In genomic region chr6:47621838-47622449, GRCh38 we compare ENCODE assay signal across 23 cellular contexts.
"Had no signal": no experiment of that assay in that cellular context is flagged by ENCODE, and none has a peak within 500 bp of the region (broad histone marks: within the 10 kb centered on the region; RNA-seq: fewer than 3 reads in every experiment).

No MANE protein-coding gene starts in this region.

- H3K4me1 ChIP-seq: body of pancreas, tibial artery had no signal

- H3K9ac ChIP-seq: parathyroid adenoma had no signal

- H3K27me3 ChIP-seq: body of pancreas, tibial artery had no signal

- ATAC-seq: activated CD8-positive, alpha-beta memory T cell treated with anti-CD3 and anti-CD28 coated beads, Interleukin-2, amount 10 ng/mL, durations not matched to agents 7 days and 5 days; activated CD8-positive, alpha-beta T cell treated with anti-CD3 and anti-CD28 coated beads for 36 hours; body of pancreas; left ventricle myocardium superior; sciatic nerve; stimulated activated effector memory CD8-positive, alpha-beta T cell treated with anti-CD3 and anti-CD28 coated beads, Interleukin-12 subunit alpha, Interleukin-12 subunit beta, amount 100 ng/mL, for 72 hours; stimulated activated naive CD8-positive, alpha-beta T cell treated with anti-CD3 and anti-CD28 coated beads, Interleukin-15, amount 100 ng/mL, for 72 hours had no signal

- H3K9me3 ChIP-seq: body of pancreas, tibial artery had no signal

- H3K4me3 ChIP-seq: body of pancreas, tibial artery had no signal

- H3K9me3 Mint-ChIP-seq: activated CD8-positive, alpha-beta T cell treated with anti-CD3 and anti-CD28 coated beads for 36 hours; activated naive CD4-positive, alpha-beta T cell treated with anti-CD3 and anti-CD28 coated beads, Interleukin-2, amount 50 U/mL, for 24 hours; dendritic cell treated with granulocyte-macrophage colony-stimulating factor and Interleukin-4, amounts not matched to agents 40 ng/mL and 50 ng/mL, for 4 days; stimulated activated effector memory CD8-positive, alpha-beta T cell treated with anti-CD3 and anti-CD28 coated beads, Interleukin-12 subunit alpha, Interleukin-12 subunit beta, amount 100 ng/mL, for 72 hours; stimulated activated naive CD8-positive, alpha-beta T cell treated with anti-CD3 and anti-CD28 coated beads, Interleukin-15, amount 100 ng/mL, for 72 hours; T-helper 1 cell treated with Interleukin-12 subunit alpha and Interleukin-12 subunit beta and Interleukin-4 antibody, amounts not matched to agents 30 μg/mL and 1 μg/mL, for 36 hours had no signal

- H3K27ac ChIP-seq: body of pancreas, parathyroid adenoma, tibial artery, VCaP had no signal

- H3K27me3 Mint-ChIP-seq: activated CD4-positive, alpha-beta T cell treated with anti-CD3 and anti-CD28 coated beads, Interleukin-2, amount 10 ng/mL, durations not matched to agents 7 days and 5 days; activated CD8-positive, alpha-beta memory T cell treated with anti-CD3 and anti-CD28 coated beads, Interleukin-2, amount 10 ng/mL, durations not matched to agents 7 days and 5 days; activated CD8-positive, alpha-beta T cell treated with anti-CD3 and anti-CD28 coated beads for 36 hours; activated naive CD4-positive, alpha-beta T cell treated with anti-CD3 and anti-CD28 coated beads, Interleukin-2, amount 50 U/mL, for 24 hours; dendritic cell treated with granulocyte-macrophage colony-stimulating factor and Interleukin-4, amounts not matched to agents 40 ng/mL and 50 ng/mL, for 4 days; stimulated activated naive CD8-positive, alpha-beta T cell treated with anti-CD3 and anti-CD28 coated beads, Interleukin-15, amount 100 ng/mL, for 72 hours had no signal

- H3K4me1 Mint-ChIP-seq: activated CD8-positive, alpha-beta memory T cell treated with anti-CD3 and anti-CD28 coated beads, Interleukin-2, amount 10 ng/mL, durations not matched to agents 7 days and 5 days; stimulated activated effector memory CD8-positive, alpha-beta T cell treated with anti-CD3 and anti-CD28 coated beads, Interleukin-12 subunit alpha, Interleukin-12 subunit beta, amount 100 ng/mL, for 72 hours; stimulated activated naive CD8-positive, alpha-beta T cell treated with anti-CD3 and anti-CD28 coated beads, Interleukin-15, amount 100 ng/mL, for 72 hours had no signal

- DNase-seq: activated CD4-positive, alpha-beta T cell treated with anti-CD3 and anti-CD28 coated beads, Interleukin-2, amount 10 ng/mL, durations not matched to agents 7 days and 5 days; activated CD4-positive, CD25-positive, alpha-beta regulatory T cell treated with anti-CD3 and anti-CD28 coated beads, Interleukin-2, amount 50 U/mL, for 72 hours; activated CD8-positive, alpha-beta memory T cell treated with anti-CD3 and anti-CD28 coated beads, Interleukin-2, amount 10 ng/mL, durations not matched to agents 7 days and 5 days; activated CD8-positive, alpha-beta T cell treated with anti-CD3 and anti-CD28 coated beads for 36 hours; activated gamma-delta T cell; activated T-cell treated with anti-CD3 and anti-CD28 coated beads for 4 hours; anterior cingulate cortex; body of pancreas; effector CD4-positive, alpha-beta T cell; hippocampal formation; left ventricle myocardium superior; nucleus accumbens; small intestine; stimulated activated CD4-positive, alpha-beta T cell treated with anti-CD3 and anti-CD28 coated beads, Interleukin-2, amount 100 ng/mL, for 24 hours; stimulated activated naive CD8-positive, alpha-beta T cell treated with anti-CD3 and anti-CD28 coated beads, Interleukin-15, amount 100 ng/mL, for 72 hours; tibial artery had no signal

- H3K4me3 Mint-ChIP-seq: activated CD4-positive, alpha-beta T cell treated with anti-CD3 and anti-CD28 coated beads, Interleukin-2, amount 10 ng/mL, durations not matched to agents 7 days and 5 days; activated CD8-positive, alpha-beta memory T cell treated with anti-CD3 and anti-CD28 coated beads, Interleukin-2, amount 10 ng/mL, durations not matched to agents 7 days and 5 days; activated CD8-positive, alpha-beta T cell treated with anti-CD3 and anti-CD28 coated beads for 36 hours; activated naive CD4-positive, alpha-beta T cell treated with anti-CD3 and anti-CD28 coated beads, Interleukin-2, amount 50 U/mL, for 24 hours; dendritic cell treated with granulocyte-macrophage colony-stimulating factor and Interleukin-4, amounts not matched to agents 40 ng/mL and 50 ng/mL, for 4 days; stimulated activated effector memory CD8-positive, alpha-beta T cell treated with anti-CD3 and anti-CD28 coated beads, Interleukin-12 subunit alpha, Interleukin-12 subunit beta, amount 100 ng/mL, for 72 hours; stimulated activated naive CD8-positive, alpha-beta T cell treated with anti-CD3 and anti-CD28 coated beads, Interleukin-15, amount 100 ng/mL, for 72 hours; T-helper 1 cell treated with Interleukin-12 subunit alpha and Interleukin-12 subunit beta and Interleukin-4 antibody, amounts not matched to agents 30 μg/mL and 1 μg/mL, for 36 hours had no signal

- H3K27ac Mint-ChIP-seq: activated CD4-positive, alpha-beta T cell treated with anti-CD3 and anti-CD28 coated beads, Interleukin-2, amount 10 ng/mL, durations not matched to agents 7 days and 5 days; activated CD8-positive, alpha-beta memory T cell treated with anti-CD3 and anti-CD28 coated beads, Interleukin-2, amount 10 ng/mL, durations not matched to agents 7 days and 5 days; activated CD8-positive, alpha-beta T cell treated with anti-CD3 and anti-CD28 coated beads for 36 hours; activated naive CD4-positive, alpha-beta T cell treated with anti-CD3 and anti-CD28 coated beads, Interleukin-2, amount 50 U/mL, for 24 hours; dendritic cell treated with granulocyte-macrophage colony-stimulating factor and Interleukin-4, amounts not matched to agents 40 ng/mL and 50 ng/mL, for 4 days had no signal
